In genomic region chr2:227155395-227155794, GRCh38 we compare ENCODE assay signal across 25 cellular contexts. TPM values are rescaled to one million over a fixed set of nuclear protein-coding genes. Genes with fewer than 3 reads are reported as not detected.
DNase-seq lines count a peak whose midpoint lies in the region; ATAC-seq and TF ChIP-seq lines count a peak whose summit lies in the region.
"Had no signal": no experiment of that assay in that cellular context is flagged by ENCODE, and none has a peak within 500 bp of the region (broad histone marks: within the 10 kb centered on the region; RNA-seq: fewer than 3 reads in every experiment).

No MANE protein-coding gene starts in this region.

- ATAC-seq in heart left ventricle, result peak in 3 of 4 donors; percentile 19 to 41 (median 27)
- ATAC-seq in gastrocnemius medialis, result no peak
- ATAC-seq: activated T-cell treated with anti-CD3 and anti-CD28 coated beads, Interleukin-2, amount 50 U/mL, for 72 hours had no signal

- H3K36me3 ChIP-seq in heart left ventricle (no peaks in the 10 kb centered on the region), left ventricle myocardium inferior (no peaks in the 10 kb centered on the region), gastrocnemius medialis (no peaks in the 10 kb centered on the region)
- H3K36me3 ChIP-seq: neutrophil, suprapubic skin had no signal

- TF ChIP-seq CTCF in heart left ventricle (IDR thresholded peaks at IDR 0.05) (no peak), left ventricle myocardium inferior (IDR thresholded peaks at IDR 0.05; ENCODE audit: borderline replicate concordance) (peak; percentile 32), gastrocnemius medialis (IDR thresholded peaks at IDR 0.05 in 4 of 5, conservative IDR thresholded peaks at IDR 0.05 in 1 of 5) (no peak)

- WGBS in heart left ventricle, 4 donors, result 69 to 83% (median 82%) methylated on average over 3 of the region's 3 CpGs

- DNase-seq in heart left ventricle (no peak), cardiac septum (ENCODE audit: low spot score) (no peak), SK-MEL-5 (ENCODE audit: low read depth, low spot score) (peak; percentile 6), left ventricle myocardium inferior (no peak), gastrocnemius medialis (no peak), cerebellar cortex (ENCODE audit: low spot score) (no peak), NCI-H1092 (lab: John Stamatoyannopoulos, UW) (no peak)
- no peak for DNase-seq in effector CD8-positive, alpha-beta T cell (lab: John Stamatoyannopoulos, UW)
- DNase-seq: activated CD4-positive, alpha-beta memory T cell treated with anti-CD3 and anti-CD28 coated beads for 36 hours; activated CD4-positive, CD25-positive, alpha-beta regulatory T cell treated with anti-CD3 and anti-CD28 coated beads, Interleukin-2, amount 50 U/mL, for 72 hours; activated T-cell treated with anti-CD3 and anti-CD28 coated beads, Interleukin-2, amount 50 U/mL, for 72 hours; CD4-positive, alpha-beta T cell; kidney; NCI-H1417 treated with DMSO at 0.1 percent for 48 hours; NCI-H2081; NCI-H526 treated with DMSO at 0.1 percent for 48 hours; SHP77; stimulated activated naive CD4-positive, alpha-beta T cell treated with Interleukin-2 at 50 U/mL for 16 hours had no signal

- in situ Hi-C loops in SK-MEL-5 (cut with HindIII; ENCODE audit: low pct_unique_long_range_greater_than_20kb, low sequenced_read_pairs), result no loop called here
- in situ Hi-C loops in gastrocnemius medialis (cut with MboI; ENCODE audit: low sequenced_read_pairs in 4 of 4), result no loop called here

- H3K9me3 ChIP-seq in heart left ventricle (peaks cover 0 to 8% (median 0%) of the 10 kb centered on the region in 12 donors), left ventricle myocardium inferior (replicated peaks) (no peaks in the 10 kb centered on the region), gastrocnemius medialis (no peaks in the 10 kb centered on the region)
- H3K9me3 ChIP-seq: neutrophil, suprapubic skin had no signal

- TF ChIP-seq POLR2A in heart left ventricle (IDR thresholded peaks at IDR 0.05) (no peak), gastrocnemius medialis (IDR thresholded peaks at IDR 0.05) (no peak)

- intact Hi-C loops in heart left ventricle (cut with DNase I) (no loop called here), cardiac septum (cut with DNase I) (no loop called here), left ventricle myocardium inferior (cut with micrococcal nuclease) (no loop called here), gastrocnemius medialis (cut with DNase I; ENCODE audit: low total_unique reads) (no loop called here)

- H3K4me3 ChIP-seq in heart left ventricle (no peak overlapping the region), left ventricle myocardium inferior (no peak overlapping the region), gastrocnemius medialis (no peak overlapping the region)
- H3K4me3 ChIP-seq: suprapubic skin had no signal

- H3K27ac ChIP-seq in heart left ventricle, result peak overlapping the region in 7 of 12 donors; percentile 9 to 63 (median 46)
- peak overlapping the region; percentile 76 for H3K27ac ChIP-seq in left ventricle myocardium inferior (replicated peaks)
- H3K27ac ChIP-seq in gastrocnemius medialis, result no peak overlapping the region
- H3K27ac ChIP-seq: KMS-11, neutrophil, suprapubic skin had no signal

- H3K4me1 ChIP-seq in heart left ventricle (peaks cover 0 to 27% (median 5%) of the 10 kb centered on the region in 12 donors), left ventricle myocardium inferior (peaks cover 31% of the 10 kb centered on the region), gastrocnemius medialis (peaks cover 17 to 44% of the 10 kb centered on the region in 2 donors)
- H3K4me1 ChIP-seq: suprapubic skin had no signal

- H3K27me3 ChIP-seq in heart left ventricle (peaks cover 0 to 5% (median 0%) of the 10 kb centered on the region in 9 donors), left ventricle myocardium inferior (ENCODE audit: low read depth) (no peaks in the 10 kb centered on the region), gastrocnemius medialis (no peaks in the 10 kb centered on the region)
- H3K27me3 ChIP-seq: neutrophil had no signal

RNA-seq across cellular contexts. Expression of gene COL4A4, which starts 8.6 kb away (rescaled TPM):
- 1 to 10 TPM; 1.6 to 9.9 (median 5.1) TPM for total RNA-seq in heart left ventricle
- 1 to 10 TPM; 1.0 to 1.3 TPM for polyA plus RNA-seq in heart left ventricle
- total RNA-seq in cardiac septum, result 3.0 TPM
- total RNA-seq in SK-MEL-5 (2014; rRNA removed; shearing (Covaris generic)), result not detected in 2 replicates
- 0.01 TPM in 1 of 2 replicates, not detected in the other for polyA plus RNA-seq in SK-MEL-5 (2015; cell fraction: cytosol; rRNA removed)
- not detected in 2 replicates for polyA plus RNA-seq in SK-MEL-5 (2015; cell fraction: nucleus; rRNA removed)
- total RNA-seq in left ventricle myocardium inferior, result 8.9 TPM
- total RNA-seq in gastrocnemius medialis, result 10 to 100 TPM in 1 of 4 donors, 1 to 10 TPM in 3; 2.0 to 11.4 (median 5.7) TPM
- total RNA-seq: activated CD4-positive, alpha-beta memory T cell treated with anti-CD3 and anti-CD28 coated beads for 36 hours; CD4-positive, alpha-beta T cell; dermis microvascular lymphatic vessel endothelial cell had no signal

RNA-seq across cellular contexts. Expression of gene COL4A3, which starts 9.0 kb away (rescaled TPM):
- total RNA-seq in heart left ventricle (1 to 10 TPM in 8 of 9 donors, under 1 TPM in 1; 0.96 to 6.9 (median 1.9) TPM), cardiac septum (1.6 TPM), left ventricle myocardium inferior (4.4 TPM), gastrocnemius medialis (10 to 100 TPM in 1 of 4 donors, 1 to 10 TPM in 3; 1.9 to 66.8 (median 3.8) TPM)
- polyA plus RNA-seq in heart left ventricle, result 1 to 10 TPM in 1 of 2 donors, under 1 TPM in 1; 0.55 to 2.2 TPM
- 0.03 TPM in 1 of 2 replicates, not detected in the other for total RNA-seq in SK-MEL-5 (2014; rRNA removed; shearing (Covaris generic))
- not detected in 2 replicates for polyA plus RNA-seq in SK-MEL-5 (2015; cell fraction: cytosol; rRNA removed)
- polyA plus RNA-seq in SK-MEL-5 (2015; cell fraction: nucleus; rRNA removed), result 0.11 TPM in 1 of 2 replicates, not detected in the other
- total RNA-seq: activated CD4-positive, alpha-beta memory T cell treated with anti-CD3 and anti-CD28 coated beads for 36 hours; CD4-positive, alpha-beta T cell; dermis microvascular lymphatic vessel endothelial cell; glomerular endothelial cell; H4; T-helper 2 cell treated with Interferon-gamma antibody and Interleukin-4, amounts not matched to agents 100 ng/mL and 5 ng/mL, for 36 hours had no signal

Comparison
In these comparisons a context has a peak if more than half of its experiments do, and no peak if none do; other contexts are left out.
1. ATAC-seq: peak in heart left ventricle (3 of 4); none in gastrocnemius medialis (0 of 2).
2. H3K27ac ChIP-seq: peak in heart left ventricle (7 of 12) and left ventricle myocardium inferior (single experiment); none in gastrocnemius medialis (0 of 4).